Comparison of ENCODE assay signal across 13 cellular contexts in genomic region chr2:120064664-120065063, GRCh38. TPM values are rescaled to one million over a fixed set of nuclear protein-coding genes. Genes with fewer than 3 reads are reported as not detected.
DNase-seq lines count a peak whose midpoint lies in the region; TF ChIP-seq lines count a peak whose summit lies in the region.
"Had no signal": no experiment of that assay in that cellular context is flagged by ENCODE, and none has a peak within 500 bp of the region (broad histone marks: within the 10 kb centered on the region; RNA-seq: fewer than 3 reads in every experiment).

No MANE protein-coding gene starts in this region.

- DNase-seq in astrocyte of the spinal cord (ENCODE audit: low read depth, low spot score) (peak; percentile 5), kidney glomerular epithelial cell (lab: John Stamatoyannopoulos, UW) (peak; percentile 42), osteoblast (ENCODE audit: insufficient read length, low spot score, missing footprints) (peak; percentile 18), NCI-H82 treated with DMSO at 0.1 percent for 48 hours (lab: John Stamatoyannopoulos, UW; ENCODE audit: unreplicated experiment) (no peak), NCI-H1417 treated with DMSO at 0.1 percent for 48 hours (lab: John Stamatoyannopoulos, UW) (no peak), A172 (ENCODE audit: low spot score) (no peak)
- no peak for DNase-seq in activated naive CD4-positive, alpha-beta T cell (lab: John Stamatoyannopoulos, UW)
- DNase-seq: H7, MG63, NCI-H187 treated with DMSO at 0.1 percent for 48 hours, NCI-H526 treated with DMSO at 0.1 percent for 48 hours, SHP77 had no signal

- H3K9me3 ChIP-seq in osteoblast (ENCODE audit: low read depth, low read length) = no peaks in the 10 kb centered on the region
- H3K9me3 ChIP-seq: MG63 had no signal

- TF ChIP-seq CTCF in C4-2B (conservative IDR thresholded peaks at IDR 0.05) (no peak), astrocyte of the spinal cord (IDR thresholded peaks at IDR 0.05; ENCODE audit: low read depth, low read length) (no peak), osteoblast (IDR thresholded peaks at IDR 0.05; ENCODE audit: extremely low read depth, low read depth, low read length) (no peak)

- no peaks in the 10 kb centered on the region for H3K79me2 ChIP-seq in osteoblast (ENCODE audit: insufficient read depth, low read length)

- H4K20me1 ChIP-seq in osteoblast (ENCODE audit: insufficient read depth, low read length) = no peaks in the 10 kb centered on the region

- no peaks in the 10 kb centered on the region for H3K4me1 ChIP-seq in osteoblast (ENCODE audit: insufficient read depth, low read length)

- H3K4me2 ChIP-seq in osteoblast (ENCODE audit: insufficient read depth, low read length) = no peak overlapping the region

- H3K36me3 ChIP-seq in osteoblast (ENCODE audit: insufficient read depth, low read length) = no peaks in the 10 kb centered on the region
- H3K36me3 ChIP-seq: MG63 had no signal

- H3K27ac ChIP-seq in C4-2B (peak overlapping the region; percentile 73; the same call in 1 of the 2 replicates), osteoblast (ENCODE audit: low read depth, low read length) (no peak overlapping the region)

- H3K27me3 ChIP-seq in osteoblast (ENCODE audit: insufficient read depth, low read length) = no peaks in the 10 kb centered on the region
- H3K27me3 ChIP-seq: MG63 had no signal

- in situ Hi-C loops in astrocyte of the spinal cord (cut with HindIII; ENCODE audit: low sequenced_read_pairs) = no loop called here

- H2AFZ ChIP-seq in osteoblast (ENCODE audit: low read length) = peak overlapping the region; percentile 66

- H3K4me3 ChIP-seq in astrocyte of the spinal cord (ENCODE audit: low read depth, low read length) = no peak overlapping the region
- no peak overlapping the region for H3K4me3 ChIP-seq in osteoblast (ENCODE audit: insufficient read depth, low read length)
- H3K4me3 ChIP-seq: MG63 had no signal

RNA-seq across cellular contexts. Expression of gene EPB41L5, which starts 51.8 kb away (rescaled TPM):
- 9.4 and 11.2 TPM in 2 replicates for total RNA-seq in osteoblast
- total RNA-seq in A172 (2014; rRNA removed; shearing (Covaris generic)) = 11.1 and 14.8 TPM in 2 replicates

Comparison
In these comparisons a context has a peak if more than half of its experiments do, and no peak if none do; other contexts are left out.
1. DNase-seq: peak in astrocyte of the spinal cord (single experiment), kidney glomerular epithelial cell (single experiment) and osteoblast (single experiment); none in NCI-H82 treated with DMSO at 0.1 percent for 48 hours (single experiment), activated naive CD4-positive, alpha-beta T cell (0 of 4), NCI-H1417 treated with DMSO at 0.1 percent for 48 hours (single experiment) and A172 (single experiment).